Comparison of ENCODE assay signal across 9 cellular contexts in genomic region chr3:195543642-195544536, GRCh38. TPM values are rescaled to one million over a fixed set of nuclear protein-coding genes. Genes with fewer than 3 reads are reported as not detected.
DNase-seq lines count a peak whose midpoint lies in the region; ATAC-seq and TF ChIP-seq lines count a peak whose summit lies in the region.
"Had no signal": no experiment of that assay in that cellular context is flagged by ENCODE, and none has a peak within 500 bp of the region (broad histone marks: within the 10 kb centered on the region; RNA-seq: fewer than 3 reads in every experiment).

No MANE protein-coding gene starts in this region.

- no peak overlapping the region for H2BK20ac ChIP-seq in IMR-90 (ENCODE audit: low read depth, low read length)

- TF ChIP-seq CTCF in GM12865 (IDR thresholded peaks at IDR 0.05; ENCODE audit: insufficient read depth, low read depth, low read length, missing control alignments) (no peak), IMR-90 (conservative IDR thresholded peaks at IDR 0.05; ENCODE audit: low read depth, low read length) (no peak), brain (conservative IDR thresholded peaks at IDR 0.05) (no peak), suprapubic skin (IDR thresholded peaks at IDR 0.05) (no peak)

- H3K27me3 ChIP-seq in IMR-90 (ENCODE audit: control insufficient read depth, insufficient read depth, low read length) (peaks cover 4% of the 10 kb centered on the region; the same call in 1 of the 2 replicates), suprapubic skin (no peaks in the 10 kb centered on the region)

- 31% methylated on average over 14 of the region's 32 CpGs; no CpG with 5 or more reads in 1 of the 2 experiments for WGBS in IMR-90 (ENCODE audit: extremely low coverage in 2 of 2, insufficient read length in 1 of 2), 2 experiments
- WGBS in suprapubic skin: 56% methylated on average over 14 of the region's 32 CpGs

- dilution Hi-C loops in IMR-90 (cut with HindIII; ENCODE audit: low sequenced_read_pairs, unreplicated experiment): no loop called here

- H3K27ac Mint-ChIP-seq in brain: peak overlapping the region; percentile 69 to 94 (median 92)

- H2BK5ac ChIP-seq in IMR-90 (ENCODE audit: low read depth, low read length, poor library complexity, severe bottlenecking): no peak overlapping the region

- no TSS peak for BruUV-seq in IMR-90 (replicated peaks; lab: Mats Ljungman, UMichigan)

- TF ChIP-seq POLR2A in IMR-90 (IDR thresholded peaks at IDR 0.05; ENCODE audit: low read depth, low read length) (no peak), suprapubic skin (IDR thresholded peaks at IDR 0.05) (no peak)

- CTCF ChIA-PET in IMR-90 (lab: Yijun Ruan, JAX): no interaction called here

- H3K4me1 ChIP-seq in IMR-90 (ENCODE audit: control insufficient read depth, insufficient read depth, low read length) (peaks cover 4% of the 10 kb centered on the region), suprapubic skin (peaks cover 57% of the 10 kb centered on the region)

- H4K20me1 ChIP-seq in IMR-90 (ENCODE audit: insufficient read depth, low read length): peaks cover 26% of the 10 kb centered on the region

- no peak overlapping the region for H3K23ac ChIP-seq in IMR-90 (ENCODE audit: low read depth, low read length)

- H3K27me3 Mint-ChIP-seq in brain: peaks cover 18% of the 10 kb centered on the region

- H3K36me3 Mint-ChIP-seq in brain: peaks cover 9% of the 10 kb centered on the region

- H3K27ac ChIP-seq in IMR-90 (ENCODE audit: insufficient read depth, low read length): no peak overlapping the region
- H3K27ac ChIP-seq in suprapubic skin: peak overlapping the region; percentile 94

- H4K91ac ChIP-seq in IMR-90 (ENCODE audit: insufficient read depth, low read depth, low read length): no peak overlapping the region

- no peak overlapping the region for H4K5ac ChIP-seq in IMR-90 (ENCODE audit: low read depth, low read length)

- H3K36me3 ChIP-seq in IMR-90 (ENCODE audit: control insufficient read depth, insufficient read depth, low read length): 0 out of 2 replicates have a peak, but pooled peaks cover 1% of the 10 kb centered on the region
- no peaks in the 10 kb centered on the region for H3K36me3 ChIP-seq in suprapubic skin

- no peak overlapping the region for H2BK120ac ChIP-seq in IMR-90 (ENCODE audit: low read depth, low read length)

- H3K56ac ChIP-seq in IMR-90 (ENCODE audit: extremely low read depth, insufficient read depth, low read length): no peak overlapping the region; the same call in 1 of the 2 replicates

- H3K9me3 ChIP-seq in IMR-90 (ENCODE audit: control insufficient read depth, insufficient read depth, low read length) (no peaks in the 10 kb centered on the region), suprapubic skin (no peaks in the 10 kb centered on the region)

- ATAC-seq in IMR-90 (ENCODE audit: low read depth) (peak; percentile 19; the same call in 1 of the 2 replicates), GM19023 (IDR thresholded peaks at IDR 0.05; ENCODE audit: unreplicated experiment) (no peak), HG03378 (IDR thresholded peaks at IDR 0.05; ENCODE audit: unreplicated experiment) (no peak)

- H3K14ac ChIP-seq in IMR-90 (replicated peaks; ENCODE audit: low read depth, low read length): 0 out of 2 replicates have a peak overlapping the region, but pooled peaks have one; percentile 42

- peak overlapping the region; percentile 80 for H3K4me2 ChIP-seq in IMR-90 (ENCODE audit: low read depth, low read length)

- H3K4me3 ChIP-seq in GM12865 (ENCODE audit: low read depth, low read length) (peak overlapping the region; percentile 90), IMR-90 (ENCODE audit: insufficient read depth, low read depth, low read length) (peak overlapping the region; percentile 82), suprapubic skin (peak overlapping the region; percentile 97)

- peaks cover 71% of the 10 kb centered on the region for H3K4me1 Mint-ChIP-seq in brain

- H2AK9ac ChIP-seq in IMR-90 (replicated peaks; ENCODE audit: low read depth, low read length, poor library complexity): no peak overlapping the region

- no peak overlapping the region; a peak in 1 of 4 replicates for H4K8ac ChIP-seq in IMR-90 (ENCODE audit: low read depth in 2 of 2, low read length in 2 of 2)

- H3K9me3 Mint-ChIP-seq in brain: peaks cover 0 to 2% (median 0%) of the 10 kb centered on the region in 5 experiments

- intact Hi-C loops in IMR-90 (cut with micrococcal nuclease): no loop called here

- H2AFZ ChIP-seq in IMR-90 (replicated peaks; ENCODE audit: low read length, poor library complexity): peak overlapping the region; percentile 91

- in situ Hi-C loops in IMR-90 (cut with MboI; ENCODE audit: low sequenced_read_pairs): no loop called here

- no peak for TF ChIP-seq RAD21 in IMR-90 (IDR thresholded peaks at IDR 0.05; ENCODE audit: low read length)

- peak overlapping the region; percentile 65 for H3K9ac ChIP-seq in IMR-90 (ENCODE audit: low read depth, low read length)

- H2AK5ac ChIP-seq in IMR-90 (ENCODE audit: low read depth, low read length): no peak overlapping the region

- peaks cover 14 to 33% of the 10 kb centered on the region in 2 experiments; a peak in 3 of 4 replicates for H3K79me1 ChIP-seq in IMR-90 (ENCODE audit: low read depth in 1 of 2, low read length in 2 of 2)

- peak overlapping the region; percentile 89 to 93 (median 91) for H3K4me3 Mint-ChIP-seq in brain

- no peak for DNase-seq in GM12865 (ENCODE audit: low read depth)
- DNase-seq in IMR-90: no peak
- DNase-seq in left kidney (ENCODE audit: low read depth, low spot score): peak; percentile 70
- DNase-seq in suprapubic skin (ENCODE audit: low spot score in 2 of 2): peak in 1 of 2 donors; percentile 73
- DNase-seq in H4 (ENCODE audit: low spot score): no peak

- H2BK15ac ChIP-seq in IMR-90 (ENCODE audit: low read depth, low read length): no peak overlapping the region

- H3K9me1 ChIP-seq in IMR-90 (ENCODE audit: insufficient read depth, low read length): peaks cover 10% of the 10 kb centered on the region

- H3K18ac ChIP-seq in IMR-90 (ENCODE audit: low read depth, low read length): no peak overlapping the region

- H3K4ac ChIP-seq in IMR-90 (ENCODE audit: low read depth, low read length): no peak overlapping the region

- TF ChIP-seq EP300 in suprapubic skin (IDR thresholded peaks at IDR 0.05): no peak

- POLR2A ChIA-PET in IMR-90 (lab: Charles Lee; ENCODE audit: unreplicated experiment): no interaction called here

TF ChIP-seq in IMR-90, 13 proteins besides CTCF, POLR2A, EP300 and RAD21:
- TF ChIP-seq ELK1 (IDR thresholded peaks at IDR 0.05; ENCODE audit: borderline replicate concordance, low read depth, low read length) (no peak), NFE2L2 (IDR thresholded peaks at IDR 0.05; ENCODE audit: low read depth, low read length) (no peak), USF2 (IDR thresholded peaks at IDR 0.05; ENCODE audit: low read depth, low read length) (no peak), CEBPB (IDR thresholded peaks at IDR 0.05; ENCODE audit: low read depth, low read length) (no peak), RFX5 (IDR thresholded peaks at IDR 0.05; ENCODE audit: low read depth, low read length) (no peak), CHD1 (IDR thresholded peaks at IDR 0.05; ENCODE audit: low read depth, low read length) (no peak), BHLHE40 (IDR thresholded peaks at IDR 0.05; ENCODE audit: low read depth, low read length) (no peak), MAFK (IDR thresholded peaks at IDR 0.05; ENCODE audit: low read depth, low read length) (no peak), MAZ (IDR thresholded peaks at IDR 0.05; ENCODE audit: borderline replicate concordance, low read depth, low read length) (no peak), MXI1 (IDR thresholded peaks at IDR 0.05; ENCODE audit: borderline replicate concordance, low read depth, low read length) (no peak), FOS (IDR thresholded peaks at IDR 0.05; ENCODE audit: low read depth, low read length) (no peak), SMC3 (IDR thresholded peaks at IDR 0.05; ENCODE audit: low read depth, low read length) (no peak), RCOR1 (IDR thresholded peaks at IDR 0.05; ENCODE audit: insufficient replicate concordance, low read length) (no peak)

RNA-seq across cellular contexts. Expression of gene PPP1R2, which starts 0.8 kb away (rescaled TPM):
- total RNA-seq in IMR-90 (2012; rRNA removed) (36.0 and 55.3 TPM in 2 replicates), suprapubic skin (10 to 100 TPM; 61.7 to 96.0 (median 71.4) TPM)
- polyA plus RNA-seq in IMR-90 (2012; rRNA removed) (9.2 and 12.1 TPM in 2 replicates), brain (ENCODE audit: insufficient read depth, low read depth, low replicate concordance) (20.7 TPM)
- 16.0 and 21.1 TPM in 2 replicates for polyA plus RNA-seq in IMR-90 (2012; cell fraction: cytosol; rRNA removed)
- polyA plus RNA-seq in IMR-90 (2012; cell fraction: nucleus; rRNA removed; ENCODE audit: low replicate concordance): 5.1 and 11.0 TPM in 2 replicates
- total RNA-seq in H4 (2014; rRNA removed; shearing (Covaris generic)): 41.1 and 51.2 TPM in 2 replicates

RNA-seq across cellular contexts. Expression of gene APOD, which starts 39.9 kb away (rescaled TPM):
- not detected in 2 replicates for total RNA-seq in IMR-90 (2012; rRNA removed)
- 0.16 and 0.36 TPM in 2 replicates for polyA plus RNA-seq in IMR-90 (2012; rRNA removed)
- polyA plus RNA-seq in IMR-90 (2012; cell fraction: cytosol; rRNA removed): 0.08 and 0.49 TPM in 2 replicates
- 0.15 TPM in 1 of 2 replicates, not detected in the other for polyA plus RNA-seq in IMR-90 (2012; cell fraction: nucleus; rRNA removed; ENCODE audit: low replicate concordance)
- polyA plus RNA-seq in brain (ENCODE audit: insufficient read depth, low read depth, low replicate concordance): 673 TPM
- total RNA-seq in suprapubic skin: 100 to 1,000 TPM; 177 to 341 (median 313) TPM
- total RNA-seq in H4 (2014; rRNA removed; shearing (Covaris generic)): 0.12 TPM in 1 of 2 replicates, not detected in the other
- total RNA-seq: activated CD8-positive, alpha-beta memory T cell treated with anti-CD3 and anti-CD28 coated beads for 36 hours had no signal

Comparison
In these comparisons a context has a peak if more than half of its experiments do, and no peak if none do; other contexts are left out.
1. RNA of gene APOD, which starts 39.9 kb away (total RNA-seq): 177 to 341 TPM in suprapubic skin; 0.12 TPM in H4 and not detected in IMR-90; every median in the first group is over 100 times any median in the second.
2. Peak in every context shown above with its lines, with median percentiles within 50 percentile points of each other: H3K4me3 ChIP-seq.